ENCODE assay signal across 11 cellular contexts in the genomic region with DNA sequence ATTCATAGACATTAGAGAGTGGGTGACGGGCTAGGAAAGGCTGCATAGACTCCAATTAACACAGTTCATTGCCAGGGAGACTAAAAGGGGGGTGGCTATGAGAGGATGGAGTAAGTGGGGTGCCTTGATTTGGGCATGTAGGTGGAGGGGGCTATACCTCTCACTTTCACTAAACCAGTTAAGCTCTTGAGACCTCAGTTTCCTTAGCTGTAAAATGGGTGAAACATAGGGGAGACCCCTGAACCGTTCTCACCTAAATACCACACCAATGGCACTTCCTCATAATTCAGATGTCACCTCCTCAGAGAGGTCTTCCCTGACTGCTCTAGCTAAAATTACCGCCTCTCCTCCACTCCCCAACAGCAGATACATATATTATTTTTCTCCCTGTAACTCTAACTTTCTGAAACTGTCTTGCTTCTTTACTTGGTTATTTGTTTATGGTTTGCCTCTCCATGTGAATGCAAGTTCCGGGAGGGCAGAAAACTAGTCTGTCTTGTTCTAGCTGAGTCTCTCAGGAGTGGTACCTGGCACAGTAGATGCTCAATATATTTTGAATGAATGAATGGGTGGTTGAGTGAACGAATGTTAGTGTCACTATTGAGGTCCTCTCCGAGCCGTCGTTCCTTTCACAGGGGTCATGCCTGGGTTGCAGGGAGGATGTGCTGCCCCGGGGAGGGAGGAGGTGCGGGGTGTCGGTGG. TPM values are rescaled to one million over a fixed set of nuclear protein-coding genes. Genes with fewer than 3 reads are reported as not detected.
DNase-seq lines count a peak whose midpoint lies in the region; ATAC-seq lines count a peak whose summit lies in the region.
"Had no signal": no experiment of that assay in that cellular context is flagged by ENCODE, and none has a peak within 500 bp of the region (broad histone marks: within the 10 kb centered on the region; RNA-seq: fewer than 3 reads in every experiment).

No MANE protein-coding gene starts in this region.

- H3K9me3 ChIP-seq in ES-I3 (ENCODE audit: control insufficient read depth, insufficient read depth, low read length), result no peaks in the 10 kb centered on the region
- H3K9me3 ChIP-seq in esophagus (ENCODE audit: control insufficient read depth in 2 of 2, insufficient read depth in 1 of 2, low read depth in 1 of 2, low read length in 1 of 2), result no peaks in the 10 kb centered on the region
- H3K9me3 ChIP-seq in skeletal muscle tissue (ENCODE audit: control insufficient read depth in 3 of 3, low read length in 3 of 3), result peaks cover 0 to 11% (median 0%) of the 10 kb centered on the region in 3 donors

- H3K4me3 ChIP-seq in esophagus (ENCODE audit: low read depth in 1 of 2, low read length in 2 of 2), result peak overlapping the region; percentile 75 to 79
- H3K4me3 ChIP-seq in skeletal muscle tissue (ENCODE audit: low read length in 3 of 3), result peak overlapping the region in 2 of 3 donors; percentile 35 to 38

- DNase-seq in NCI-H2196 treated with DMSO at 0.1 percent for 48 hours (lab: John Stamatoyannopoulos, UW; ENCODE audit: unreplicated experiment) (peak; percentile 6), mucosa of gallbladder (ENCODE audit: low spot score) (no peak), NOMO-1 (lab: John Stamatoyannopoulos, UW; ENCODE audit: unreplicated experiment in 2 of 2) (no peak)
- DNase-seq: MV-4-11; stimulated activated CD4-positive, alpha-beta T cell treated with anti-CD3 and anti-CD28 coated beads, Interleukin-2, amount 100 ng/mL, for 24 hours had no signal

- peak overlapping the region; percentile 65; the same call in 1 of the 2 replicates for H3K9ac ChIP-seq in ES-I3 (ENCODE audit: low read depth, low read length)
- H3K9ac ChIP-seq in skeletal muscle tissue (ENCODE audit: low read depth in 1 of 3, low read length in 3 of 3), result no peak overlapping the region

- H3K4me1 ChIP-seq in ES-I3 (ENCODE audit: insufficient read depth, low read length) (peaks cover 8% of the 10 kb centered on the region), esophagus (ENCODE audit: control insufficient read depth in 2 of 2, insufficient read depth in 2 of 2, low read length in 1 of 2) (no peaks in the 10 kb centered on the region), skeletal muscle tissue (ENCODE audit: control insufficient read depth in 3 of 3, insufficient read depth in 3 of 3, low read length in 3 of 3) (no peaks in the 10 kb centered on the region)

- H3K36me3 ChIP-seq in ES-I3 (ENCODE audit: insufficient read depth, low read length), result no peaks in the 10 kb centered on the region
- H3K36me3 ChIP-seq in esophagus (ENCODE audit: control insufficient read depth in 2 of 2, insufficient read depth in 2 of 2, low read length in 1 of 2), result no peaks in the 10 kb centered on the region
- no peaks in the 10 kb centered on the region for H3K36me3 ChIP-seq in skeletal muscle tissue (ENCODE audit: control insufficient read depth in 3 of 3, insufficient read depth in 3 of 3, low read length in 3 of 3)

- no peak for ATAC-seq in GM18511 (IDR thresholded peaks at IDR 0.05; ENCODE audit: unreplicated experiment)
- no peak for ATAC-seq in HG03095 (IDR thresholded peaks at IDR 0.05; ENCODE audit: unreplicated experiment)

- 23 to 25% methylated on average over 10 to 11 of the region's 11 CpGs for WGBS in esophagus, 2 donors

- H3K27ac ChIP-seq in esophagus (ENCODE audit: low read depth in 2 of 2, low read length in 1 of 2) (peak overlapping the region; percentile 70 to 77), skeletal muscle tissue (ENCODE audit: low read depth, low read length) (no peak overlapping the region)

- no peaks in the 10 kb centered on the region for H3K27me3 ChIP-seq in esophagus (ENCODE audit: control insufficient read depth in 1 of 2, insufficient read depth in 2 of 2, low read length in 2 of 2)
- peaks cover 26 to 35% (median 26%) of the 10 kb centered on the region in 3 donors for H3K27me3 ChIP-seq in skeletal muscle tissue (ENCODE audit: control insufficient read depth in 3 of 3, insufficient read depth in 3 of 3, low read length in 3 of 3)

RNA-seq across cellular contexts. Expression of gene EYA2, which starts 0.6 kb away (rescaled TPM):
- polyA plus RNA-seq in esophagus, result 10 to 100 TPM; 21.5 to 23.6 TPM
- 1.0 TPM for total RNA-seq in skeletal muscle tissue
- total RNA-seq in mucosa of gallbladder, result 2.1 TPM
- total RNA-seq: myocyte had no signal
